In genomic region chr12:64221656-64222010, GRCh38 we compare ENCODE assay signal across 7 cellular contexts. TPM values are rescaled to one million over a fixed set of nuclear protein-coding genes. Genes with fewer than 3 reads are reported as not detected.
DNase-seq lines count a peak whose midpoint lies in the region; ATAC-seq and TF ChIP-seq lines count a peak whose summit lies in the region.

No MANE protein-coding gene starts in this region.

- H3K36me3 ChIP-seq in skeletal muscle tissue (ENCODE audit: control insufficient read depth in 3 of 3, insufficient read depth in 3 of 3, low read length in 3 of 3): no peaks in the 10 kb centered on the region

- no peaks in the 10 kb centered on the region for H3K9me3 ChIP-seq in skeletal muscle tissue (ENCODE audit: control insufficient read depth in 3 of 3, low read length in 3 of 3)

- H3K4me3 ChIP-seq in skeletal muscle tissue (ENCODE audit: low read length in 3 of 3): peak overlapping the region; percentile 83 to 94 (median 93)

- H3K9ac ChIP-seq in skeletal muscle tissue (ENCODE audit: low read depth in 1 of 3, low read length in 3 of 3): peak overlapping the region; percentile 82 to 95 (median 92)

- in situ Hi-C loops in GM13976 (cut with MboI; ENCODE audit: low sequenced_read_pairs, unreplicated experiment) (no loop called here), T47D (cut with HindIII; ENCODE audit: low pct_unique_long_range_greater_than_20kb, low sequenced_read_pairs) (no loop called here)

- no peak for TF ChIP-seq CTCF in GM13976 (IDR thresholded peaks at IDR 0.05; ENCODE audit: borderline replicate concordance, control extremely low read depth, extremely low read depth, insufficient read depth, missing control alignments)

- peak overlapping the region; percentile 86 for H3K27ac ChIP-seq in skeletal muscle tissue (ENCODE audit: low read depth, low read length)

- no peaks in the 10 kb centered on the region for H3K27me3 ChIP-seq in skeletal muscle tissue (ENCODE audit: control insufficient read depth in 3 of 3, insufficient read depth in 3 of 3, low read length in 3 of 3)

- peaks cover 0 to 12% (median 6%) of the 10 kb centered on the region in 3 donors for H3K4me1 ChIP-seq in skeletal muscle tissue (ENCODE audit: control insufficient read depth in 3 of 3, insufficient read depth in 3 of 3, low read length in 3 of 3)

- peak; percentile 31 for ATAC-seq in HG02642 (IDR thresholded peaks at IDR 0.05; ENCODE audit: poor library complexity, unreplicated experiment)

- peak; percentile 18 for DNase-seq in GM13976 (ENCODE audit: low spot score)
- peak; percentile 56 for DNase-seq in NCI-H1092 treated with DMSO at 0.1 percent for 48 hours (lab: John Stamatoyannopoulos, UW)
- DNase-seq in T follicular helper cell (ENCODE audit: low read depth): peak; percentile 40
- DNase-seq in T47D (ENCODE audit: low read depth in 1 of 2, low spot score in 1 of 2): peak; percentile 66 to 87
- peak; percentile 89 for DNase-seq in iPS-NIHi11 (ENCODE audit: low spot score)

RNA-seq across cellular contexts. Expression of gene KICS2, which starts 0.5 kb away (rescaled TPM):
- total RNA-seq in skeletal muscle tissue: 4.2 TPM

Comparison
In these comparisons a context has a peak if more than half of its experiments do, and no peak if none do; other contexts are left out.
1. Peak in every context shown above with its lines: DNase-seq, ATAC-seq, H3K4me3 ChIP-seq and H3K27ac ChIP-seq.
2. DNase-seq: peak in every context shown above with its lines; median percentile 89 in iPS-NIHi11; 76 in T47D; 56 in NCI-H1092 treated with DMSO at 0.1 percent for 48 hours; 40 in T follicular helper cell; 18 in GM13976.